ENCODE assay signal across 26 cellular contexts in the genomic region with DNA sequence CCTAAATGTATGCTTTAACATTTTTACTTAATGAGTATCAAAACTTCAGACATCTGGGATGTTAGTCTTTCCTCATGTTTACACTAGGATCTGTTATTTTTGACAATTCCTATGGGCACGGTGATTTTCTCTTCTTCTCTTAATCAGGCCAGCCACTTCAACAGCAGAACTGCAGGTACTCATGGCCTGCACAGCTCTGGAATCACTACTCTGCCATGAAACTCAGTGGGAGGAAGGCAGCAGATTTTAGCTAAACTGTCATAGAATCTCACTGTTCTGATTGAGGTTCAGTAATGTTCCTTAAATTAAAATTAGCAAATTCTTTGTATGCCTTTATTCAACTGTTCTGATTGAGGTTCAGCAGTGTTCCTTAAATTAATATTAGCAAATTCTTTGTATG.
"Had no signal": no experiment of that assay in that cellular context is flagged by ENCODE, and none has a peak within 500 bp of the region (broad histone marks: within the 10 kb centered on the region; RNA-seq: fewer than 3 reads in every experiment).

No MANE protein-coding gene starts in this region.

- H3K9me3 ChIP-seq: left ventricle myocardium inferior, mucosa of descending colon, pancreas, psoas muscle, right atrium auricular region, right lobe of liver, thyroid gland, transverse colon, upper lobe of left lung, vagina had no signal

- H2AFZ ChIP-seq: hepatocyte had no signal

- H3K27me3 Mint-ChIP-seq: naive thymus-derived CD4-positive, alpha-beta T cell; natural killer cell treated with Interleukin-12 subunit alpha and Interleukin-12 subunit beta and Interleukin-15 and Interleukin-18, amount 100 ng/mL, for 72 hours; stimulated activated naive B cell treated with anti-CD40 and anti-IgM and Interleukin-4, amounts not matched to agents 10 μg/mL and 1 μg/mL and 100 μg/mL, for 72 hours; stimulated activated naive CD8-positive, alpha-beta T cell treated with anti-CD3 and anti-CD28 coated beads, Interleukin-15, amount 100 ng/mL, for 72 hours had no signal

- DNase-seq: heart right ventricle; islet precursor cell; left ventricle myocardium inferior; mesendoderm; midbrain; mucosa of descending colon; naive thymus-derived CD4-positive, alpha-beta T cell; pancreas; posterior cingulate gyrus; psoas muscle; right lobe of liver; stimulated activated CD4-positive, alpha-beta T cell treated with anti-CD3 and anti-CD28 coated beads, Interleukin-12 subunit alpha, Interleukin-12 subunit beta, amount 100 ng/mL, for 4 hours; stimulated activated CD4-positive, alpha-beta T cell treated with anti-CD3 and anti-CD28 coated beads, Interleukin-15, amount 100 ng/mL, for 24 hours; stimulated activated CD4-positive, alpha-beta T cell treated with anti-CD3 and anti-CD28 coated beads, Interleukin-2, amount 100 ng/mL, for 24 hours; stimulated activated CD4-positive, alpha-beta T cell treated with anti-CD3 and anti-CD28 coated beads, Interleukin-4, amount 100 ng/mL, for 1 hour; stimulated activated naive B cell treated with anti-CD40 and anti-IgM and Interleukin-4, amounts not matched to agents 10 μg/mL and 1 μg/mL and 100 μg/mL, for 72 hours; stimulated activated naive CD8-positive, alpha-beta T cell treated with anti-CD3 and anti-CD28 coated beads, Interleukin-15, amount 100 ng/mL, for 72 hours; substantia nigra; thyroid gland; transverse colon; upper lobe of left lung had no signal

- H3K4me1 Mint-ChIP-seq: naive thymus-derived CD4-positive, alpha-beta T cell; stimulated activated naive B cell treated with anti-CD40 and anti-IgM and Interleukin-4, amounts not matched to agents 10 μg/mL and 1 μg/mL and 100 μg/mL, for 72 hours; stimulated activated naive CD8-positive, alpha-beta T cell treated with anti-CD3 and anti-CD28 coated beads, Interleukin-15, amount 100 ng/mL, for 72 hours had no signal

- H3K79me2 ChIP-seq: hepatocyte had no signal

- H3K36me3 Mint-ChIP-seq: natural killer cell treated with Interleukin-12 subunit alpha and Interleukin-12 subunit beta and Interleukin-15 and Interleukin-18, amount 100 ng/mL, for 72 hours; stimulated activated naive B cell treated with anti-CD40 and anti-IgM and Interleukin-4, amounts not matched to agents 10 μg/mL and 1 μg/mL and 100 μg/mL, for 72 hours had no signal

- H3K27me3 ChIP-seq: heart right ventricle, hepatocyte, pancreas, right atrium auricular region, right lobe of liver, thyroid gland, transverse colon, upper lobe of left lung, vagina had no signal

- H3K36me3 ChIP-seq: heart right ventricle, left ventricle myocardium inferior, pancreas, right atrium auricular region, right lobe of liver, thyroid gland, transverse colon, upper lobe of left lung, vagina had no signal

- ATAC-seq: heart right ventricle; mucosa of descending colon; naive thymus-derived CD4-positive, alpha-beta T cell; natural killer cell treated with Interleukin-12 subunit alpha and Interleukin-12 subunit beta and Interleukin-15 and Interleukin-18, amount 100 ng/mL, for 72 hours; pancreas; psoas muscle; right lobe of liver; stimulated activated naive B cell treated with anti-CD40 and anti-IgM and Interleukin-4, amounts not matched to agents 10 μg/mL and 1 μg/mL and 100 μg/mL, for 72 hours; stimulated activated naive CD8-positive, alpha-beta T cell treated with anti-CD3 and anti-CD28 coated beads, Interleukin-15, amount 100 ng/mL, for 72 hours had no signal

- H3K4me3 Mint-ChIP-seq: naive thymus-derived CD4-positive, alpha-beta T cell; natural killer cell treated with Interleukin-12 subunit alpha and Interleukin-12 subunit beta and Interleukin-15 and Interleukin-18, amount 100 ng/mL, for 72 hours; stimulated activated naive B cell treated with anti-CD40 and anti-IgM and Interleukin-4, amounts not matched to agents 10 μg/mL and 1 μg/mL and 100 μg/mL, for 72 hours; stimulated activated naive CD8-positive, alpha-beta T cell treated with anti-CD3 and anti-CD28 coated beads, Interleukin-15, amount 100 ng/mL, for 72 hours had no signal

- H3K4me3 ChIP-seq: heart right ventricle, hepatocyte, left ventricle myocardium inferior, lung, mucosa of descending colon, pancreas, psoas muscle, right atrium auricular region, right lobe of liver, thyroid gland, transverse colon, upper lobe of left lung, vagina had no signal

- H3K27ac Mint-ChIP-seq: natural killer cell treated with Interleukin-12 subunit alpha and Interleukin-12 subunit beta and Interleukin-15 and Interleukin-18, amount 100 ng/mL, for 72 hours; stimulated activated naive B cell treated with anti-CD40 and anti-IgM and Interleukin-4, amounts not matched to agents 10 μg/mL and 1 μg/mL and 100 μg/mL, for 72 hours; stimulated activated naive CD8-positive, alpha-beta T cell treated with anti-CD3 and anti-CD28 coated beads, Interleukin-15, amount 100 ng/mL, for 72 hours had no signal

- H3K27ac ChIP-seq: heart right ventricle, hepatocyte, left ventricle myocardium inferior, pancreas, psoas muscle, right atrium auricular region, right lobe of liver, thyroid gland, transverse colon, upper lobe of left lung, vagina had no signal

- H3K4me1 ChIP-seq: heart right ventricle, left ventricle myocardium inferior, pancreas, psoas muscle, right atrium auricular region, right lobe of liver, thyroid gland, transverse colon, upper lobe of left lung, vagina had no signal

- H3K4me2 ChIP-seq: hepatocyte had no signal
